In genomic region chr17:35731932-35732805, GRCh38 we compare ENCODE assay signal across 9 cellular contexts. TPM values are rescaled to one million over a fixed set of nuclear protein-coding genes. Genes with fewer than 3 reads are reported as not detected.
DNase-seq lines count a peak whose midpoint lies in the region; ATAC-seq and TF ChIP-seq lines count a peak whose summit lies in the region.
"Had no signal": no experiment of that assay in that cellular context is flagged by ENCODE, and none has a peak within 500 bp of the region (broad histone marks: within the 10 kb centered on the region; RNA-seq: fewer than 3 reads in every experiment).

No MANE protein-coding gene starts in this region.

- no peak overlapping the region for H3K4me2 ChIP-seq in PC-9

- peak overlapping the region; percentile 66 for H3K4me3 Mint-ChIP-seq in stimulated activated naive CD8-positive, alpha-beta T cell treated with anti-CD3 and anti-CD28 coated beads, Interleukin-15, Interleukin-2, amounts not matched to agents 100 ng/mL and 50 ng/mL, for 24 hours

- H3K27ac Mint-ChIP-seq in stimulated activated naive CD8-positive, alpha-beta T cell treated with anti-CD3 and anti-CD28 coated beads, Interleukin-15, Interleukin-2, amounts not matched to agents 100 ng/mL and 50 ng/mL, for 24 hours, result no peak overlapping the region

- DNase-seq in stimulated activated naive CD8-positive, alpha-beta T cell treated with anti-CD3 and anti-CD28 coated beads, Interleukin-15, Interleukin-2, amounts not matched to agents 100 U/mL and 50 U/mL, for 24 hours, result no peak
- DNase-seq in NCI-H1417 treated with DMSO at 0.1 percent for 48 hours (lab: John Stamatoyannopoulos, UW) (no peak), C1 segment of cervical spinal cord (lab: John Stamatoyannopoulos, UW) (no peak), PC-9 (no peak)

- H3K4me1 Mint-ChIP-seq in stimulated activated naive CD8-positive, alpha-beta T cell treated with anti-CD3 and anti-CD28 coated beads, Interleukin-15, Interleukin-2, amounts not matched to agents 100 ng/mL and 50 ng/mL, for 24 hours (ENCODE audit: low read depth), result peaks cover 15% of the 10 kb centered on the region

- POLR2A ChIA-PET in PC-9 (lab: Charles Lee; ENCODE audit: unreplicated experiment), result interaction anchor here (0.6 kb wide), 2 partner anchors 63 to 803 kb away, joined by 4 to 5 read pairs; no protein-coding TSS in a partner anchor

- no peaks in the 10 kb centered on the region for H3F3A ChIP-seq in PC-9 (ENCODE audit: insufficient read depth, low read depth)

- ATAC-seq in stimulated activated naive CD8-positive, alpha-beta T cell treated with anti-CD3 and anti-CD28 coated beads, Interleukin-15, Interleukin-2, amounts not matched to agents 100 U/mL and 50 U/mL, for 24 hours, result no peak
- ATAC-seq in GM21526 (IDR thresholded peaks at IDR 0.05; ENCODE audit: low FRiP score, unreplicated experiment), result no peak

- H3K36me3 ChIP-seq in ectodermal cell (ENCODE audit: control insufficient read depth, insufficient read depth, low read length) (no peaks in the 10 kb centered on the region), mucosa of rectum (ENCODE audit: control insufficient read depth in 2 of 2, insufficient read depth in 2 of 2, low read length in 2 of 2) (no peaks in the 10 kb centered on the region), PC-9 (ENCODE audit: low read depth) (no peaks in the 10 kb centered on the region)

- H3K36me3 Mint-ChIP-seq in stimulated activated naive CD8-positive, alpha-beta T cell treated with anti-CD3 and anti-CD28 coated beads, Interleukin-15, Interleukin-2, amounts not matched to agents 100 ng/mL and 50 ng/mL, for 24 hours (ENCODE audit: low read depth), result peaks cover 17% of the 10 kb centered on the region

- H3K9me3 Mint-ChIP-seq in stimulated activated naive CD8-positive, alpha-beta T cell treated with anti-CD3 and anti-CD28 coated beads, Interleukin-15, Interleukin-2, amounts not matched to agents 100 ng/mL and 50 ng/mL, for 24 hours, result no peaks in the 10 kb centered on the region

- CTCF ChIA-PET in PC-9 (lab: Charles Lee), result interaction anchor here (0.6 kb wide), 1 partner anchor 176 kb away, joined by 4 read pairs; no protein-coding TSS in a partner anchor

- H3K27me3 ChIP-seq in ectodermal cell (ENCODE audit: control insufficient read depth, insufficient read depth, low read length, poor library complexity, severe bottlenecking) (no peaks in the 10 kb centered on the region), mucosa of rectum (ENCODE audit: control insufficient read depth in 2 of 2, insufficient read depth in 2 of 2, low read length in 2 of 2) (peaks cover 0 to 2% of the 10 kb centered on the region in 2 donors), PC-9 (ENCODE audit: insufficient read depth, low read depth) (0 out of 2 replicates have a peak, but pooled peaks cover 6% of the 10 kb centered on the region)

- no peaks in the 10 kb centered on the region for H3K79me2 ChIP-seq in PC-9 (ENCODE audit: low read depth)

- H3K4me3 ChIP-seq in ectodermal cell (ENCODE audit: insufficient read depth, low read depth, low read length) (peak overlapping the region; percentile 71), mucosa of rectum (ENCODE audit: low read length in 2 of 2) (peak overlapping the region; percentile 26 to 41), PC-9 (no peak overlapping the region)

- no peaks in the 10 kb centered on the region for H3K27me3 Mint-ChIP-seq in stimulated activated naive CD8-positive, alpha-beta T cell treated with anti-CD3 and anti-CD28 coated beads, Interleukin-15, Interleukin-2, amounts not matched to agents 100 ng/mL and 50 ng/mL, for 24 hours

- H3K4me1 ChIP-seq in ectodermal cell (ENCODE audit: control insufficient read depth, insufficient read depth, low read length), result peaks cover 28% of the 10 kb centered on the region
- H3K4me1 ChIP-seq in mucosa of rectum (ENCODE audit: control insufficient read depth in 2 of 2, insufficient read depth in 2 of 2, low read length in 2 of 2), result peaks cover 5 to 6% of the 10 kb centered on the region in 2 donors
- peaks cover under 1% of the 10 kb centered on the region; the same call in 1 of the 2 replicates for H3K4me1 ChIP-seq in PC-9 (replicated peaks; ENCODE audit: insufficient read depth)

- intact Hi-C loops in PC-9 (cut with micrococcal nuclease; ENCODE audit: unreplicated experiment), result no loop called here

- no peaks in the 10 kb centered on the region; the same call in 1 of the 2 replicates for H4K20me1 ChIP-seq in PC-9 (ENCODE audit: insufficient read depth)

- no peak for TF ChIP-seq CTCF in PC-9 (conservative IDR thresholded peaks at IDR 0.05)

- H3K9ac ChIP-seq in mucosa of rectum (ENCODE audit: low read depth in 1 of 2, low read length in 2 of 2), result no peak overlapping the region

- BruUV-seq in PC-9 (replicated peaks; lab: Mats Ljungman, UMichigan), result no TSS peak

- H3K9me2 ChIP-seq in PC-9 (ENCODE audit: insufficient read depth), result no peaks in the 10 kb centered on the region

- H2AFZ ChIP-seq in PC-9, result no peak overlapping the region

- 3 to 6% methylated on average over 26 to 45 of the region's 45 CpGs for WGBS in ectodermal cell, 2 experiments

- H3K27ac ChIP-seq in ectodermal cell (ENCODE audit: insufficient read depth, low read depth, low read length, poor library complexity, severe bottlenecking) (no peak overlapping the region), mucosa of rectum (ENCODE audit: low read depth in 2 of 2, low read length in 2 of 2) (no peak overlapping the region), PC-9 (no peak overlapping the region)

- H3K9me3 ChIP-seq in ectodermal cell (ENCODE audit: control insufficient read depth, low read length) (no peaks in the 10 kb centered on the region), mucosa of rectum (ENCODE audit: control insufficient read depth in 2 of 2, low read length in 2 of 2) (no peaks in the 10 kb centered on the region), PC-9 (ENCODE audit: insufficient read depth, low read depth) (no peaks in the 10 kb centered on the region)

RNA-seq across cellular contexts. Expression of gene RASL10B, which starts 0.7 kb away (rescaled TPM):
- 33.2 TPM for polyA plus RNA-seq in ectodermal cell (2013, experiment 1 of 4)
- 32.1 TPM for polyA plus RNA-seq in ectodermal cell (2013, experiment 2 of 4)
- 22.7 TPM for polyA plus RNA-seq in ectodermal cell (2013, experiment 3 of 4)
- polyA plus RNA-seq in ectodermal cell (2013, experiment 4 of 4), result 25.0 TPM
- 0.11 and 0.20 TPM in 2 replicates for total RNA-seq in PC-9 (2021)

RNA-seq across cellular contexts. Expression of gene GAS2L2, which starts 20.9 kb away (rescaled TPM):
- polyA plus RNA-seq in ectodermal cell (2013, experiment 1 of 4), result 0.46 TPM
- polyA plus RNA-seq in ectodermal cell (2013, experiment 2 of 4), result 0.27 TPM
- 0.32 TPM for polyA plus RNA-seq in ectodermal cell (2013, experiment 3 of 4)
- 0.45 TPM for polyA plus RNA-seq in ectodermal cell (2013, experiment 4 of 4)
- not detected in 2 replicates for total RNA-seq in PC-9 (2021)
- total RNA-seq: M059J had no signal

RNA-seq across cellular contexts. Expression of gene C17orf50, which starts 28.5 kb away (rescaled TPM):
- polyA plus RNA-seq in ectodermal cell (2013, experiment 1 of 4), result not detected
- polyA plus RNA-seq in ectodermal cell (2013, experiment 2 of 4), result not detected
- 0.27 TPM for polyA plus RNA-seq in ectodermal cell (2013, experiment 3 of 4)
- not detected for polyA plus RNA-seq in ectodermal cell (2013, experiment 4 of 4)
- total RNA-seq in PC-9 (2021), result not detected in 2 replicates
- total RNA-seq: M059J had no signal
